8 cellular contexts compared by ENCODE assay signal in the genomic region with DNA sequence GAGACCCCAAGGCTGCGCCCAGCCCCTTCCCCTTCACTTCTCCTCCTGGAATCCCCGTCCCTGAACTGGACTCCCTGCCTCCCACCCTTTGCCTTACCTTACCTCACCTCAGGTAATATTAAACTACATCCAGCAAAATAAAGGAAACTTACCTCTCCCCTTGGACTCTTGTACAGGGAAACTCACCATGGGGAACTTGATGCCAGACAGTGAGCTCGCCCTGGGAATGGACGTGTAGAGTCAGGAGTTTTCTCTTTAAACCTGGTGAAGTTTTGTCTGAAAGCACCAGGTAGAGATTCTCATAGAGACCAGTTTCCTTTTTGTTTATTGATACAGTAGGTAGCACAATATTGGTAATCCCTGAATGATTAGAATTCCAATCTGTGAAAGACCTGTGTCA. TPM values are rescaled to one million over a fixed set of nuclear protein-coding genes. Genes with fewer than 3 reads are reported as not detected.
DNase-seq lines count a peak whose midpoint lies in the region; ATAC-seq, FAIRE-seq and TF ChIP-seq lines count a peak whose summit lies in the region.

No MANE protein-coding gene starts in this region.

- peak overlapping the region; percentile 88 to 94 for H3K4me3 ChIP-seq in CD4-positive, alpha-beta memory T cell (ENCODE audit: low read length in 2 of 2)
- H3K4me3 ChIP-seq in kidney (ENCODE audit: low read length in 2 of 2), result peak overlapping the region; percentile 66 to 78

- H3K36me3 Mint-ChIP-seq in CD4-positive, alpha-beta memory T cell, result peaks cover 38 to 51% of the 10 kb centered on the region in 2 donors

- no peaks in the 10 kb centered on the region for H3K27me3 ChIP-seq in CD4-positive, alpha-beta memory T cell (ENCODE audit: insufficient read depth, low read length)

- peak overlapping the region; percentile 99 to 100 (median 100) for H3K27ac Mint-ChIP-seq in CD4-positive, alpha-beta memory T cell

- H3K4me1 Mint-ChIP-seq in CD4-positive, alpha-beta memory T cell, result peaks cover 43 to 70% (median 49%) of the 10 kb centered on the region in 4 donors

- POLR2A ChIA-PET in CD4-positive, alpha-beta memory T cell (lab: Charles Lee; ENCODE audit: partially characterized antibody), result interaction anchor here (0.5 to 8.1 kb wide), 24 partner anchors 11 to 657 kb away, joined by 3 to 177 read pairs (median 4); partner anchors contain the start of genes DDX39B and HLA-B

- peak in 1 of 5 donors; percentile 29 for DNase-seq in CD4-positive, alpha-beta memory T cell
- no peak for DNase-seq in kidney
- no peak for DNase-seq in substantia nigra (lab: John Stamatoyannopoulos, UW)
- DNase-seq in NCI-H1694 treated with DMSO at 0.1 percent for 48 hours (lab: John Stamatoyannopoulos, UW), result no peak
- DNase-seq in NCI-H187 (lab: John Stamatoyannopoulos, UW), result no peak

- H3K9me3 ChIP-seq in CD4-positive, alpha-beta memory T cell (ENCODE audit: control insufficient read depth in 1 of 2, low read length in 2 of 2), result no peaks in the 10 kb centered on the region
- no peaks in the 10 kb centered on the region for H3K9me3 ChIP-seq in kidney (ENCODE audit: control insufficient read depth in 1 of 2, low read length in 2 of 2)

- no peak for TF ChIP-seq CTCF in kidney (IDR thresholded peaks at IDR 0.05; ENCODE audit: borderline replicate concordance, extremely low read depth, insufficient read depth)

- H3K27ac ChIP-seq in CD4-positive, alpha-beta memory T cell (ENCODE audit: low read depth, low read length), result peak overlapping the region; percentile 100
- H3K27ac ChIP-seq in angular gyrus (ENCODE audit: low read depth, low read length) (peak overlapping the region; percentile 40), kidney (ENCODE audit: low read depth in 2 of 2, low read length in 2 of 2) (peak overlapping the region; percentile 92 to 97), substantia nigra (ENCODE audit: low read depth, low read length, poor library complexity, severe bottlenecking) (peak overlapping the region; percentile 64)

- intact Hi-C loops in CD4-positive, alpha-beta memory T cell (cut with micrococcal nuclease), result loop anchor here (1.0 to 5.0 kb wide), 5 partner anchors 35 to 270 kb away; partner anchors contain the start of genes DDX39B and HLA-B
- intact Hi-C loops in kidney (cut with DNase I), result no loop called here

- no peak for FAIRE-seq in kidney (lab: Jason Lieb, UNC)

- H3K4me3 Mint-ChIP-seq in CD4-positive, alpha-beta memory T cell, result peak overlapping the region; percentile 95 to 100 (median 98)

- H3K4me1 ChIP-seq in CD4-positive, alpha-beta memory T cell (ENCODE audit: insufficient read depth, low read length), result peaks cover 51% of the 10 kb centered on the region
- peaks cover 4 to 15% of the 10 kb centered on the region in 2 donors for H3K4me1 ChIP-seq in kidney (ENCODE audit: control insufficient read depth in 1 of 2, insufficient read depth in 1 of 2, low read depth in 1 of 2, low read length in 2 of 2)

- H3K36me3 ChIP-seq in CD4-positive, alpha-beta memory T cell (ENCODE audit: insufficient read depth, low read length), result peaks cover 34% of the 10 kb centered on the region
- peaks cover 0 to 5% of the 10 kb centered on the region in 2 donors for H3K36me3 ChIP-seq in kidney (ENCODE audit: control insufficient read depth in 1 of 2, insufficient read depth in 2 of 2, low read length in 2 of 2)

- H3K9ac ChIP-seq in kidney (ENCODE audit: low read length in 2 of 2), result peak overlapping the region; percentile 95 to 97

- CTCF ChIA-PET in CD4-positive, alpha-beta memory T cell (lab: Charles Lee; ENCODE audit: partially characterized antibody), result interaction anchor here (0.9 to 2.1 kb wide), 3 partner anchors 69 to 94 kb away, joined by 4 to 9 read pairs (median 4); no protein-coding TSS in a partner anchor

- peaks cover 0 to 5% of the 10 kb centered on the region in 2 donors for H3K27me3 Mint-ChIP-seq in CD4-positive, alpha-beta memory T cell

- H3K9me3 Mint-ChIP-seq in CD4-positive, alpha-beta memory T cell, result peaks cover 0 to 4% (median 0%) of the 10 kb centered on the region in 8 donors

- peak; percentile 17 for ATAC-seq in HG03064 (IDR thresholded peaks at IDR 0.05; ENCODE audit: low read depth, unreplicated experiment)
- ATAC-seq in HG02571 (IDR thresholded peaks at IDR 0.05; ENCODE audit: unreplicated experiment), result no peak

RNA-seq across cellular contexts. Expression of gene HLA-C, which starts 0.5 kb away (rescaled TPM):
- 1,000 to 10,000 TPM; 1,481 to 1,487 TPM for total RNA-seq in CD4-positive, alpha-beta memory T cell
- 1,000 to 10,000 TPM; 1,775 to 2,914 TPM for polyA plus RNA-seq in CD4-positive, alpha-beta memory T cell
- total RNA-seq in kidney, result 901 TPM
- 433 TPM for polyA plus RNA-seq in kidney (ENCODE audit: insufficient read depth, low read depth, low replicate concordance)

Comparison
In these comparisons a context has a peak if more than half of its experiments do, and no peak if none do; other contexts are left out.
1. H3K27ac ChIP-seq: peak in every context shown above with its lines; median percentile 100 in CD4-positive, alpha-beta memory T cell; 94 in kidney; 64 in substantia nigra; 40 in angular gyrus.